ENCODE assay signal across 3 cellular contexts in genomic region chr12:90792718-90793117, GRCh38.
DNase-seq lines count a peak whose midpoint lies in the region; ATAC-seq, FAIRE-seq and TF ChIP-seq lines count a peak whose summit lies in the region.
"Not testable (repeated sequence)": the region's sequence is repeated elsewhere in the genome, so short reads cannot be mapped to it uniquely, and the experiment has no call there.

No MANE protein-coding gene starts in this region.

- H3K27ac ChIP-seq in HEK293 (ENCODE audit: extremely low read depth, low read depth, low read length); K562 (ENCODE audit: extremely low read depth, low read depth, low read length): not testable (repeated sequence)

- 0% methylated on average over 1 of the region's 1 CpG for WGBS in K562 (ENCODE audit: insufficient coverage, low coverage, missing lambda C conversion rate)

- H3K9me3 ChIP-seq in HEK293 (ENCODE audit: control insufficient read depth, insufficient read depth, low read depth, low read length); K562 (replicated peaks; ENCODE audit: control insufficient read depth, insufficient read depth, low read depth, low read length): not testable (repeated sequence)

- H3K9me1 ChIP-seq in K562 (ENCODE audit: control insufficient read depth, insufficient read depth, low read length): not testable (repeated sequence)

- not testable (repeated sequence) for H3K4me1 Mint-ChIP-seq in activated CD4-positive, alpha-beta T cell treated with anti-CD3 and anti-CD28 coated beads, Interleukin-2, amount 10 ng/mL, durations not matched to agents 7 days and 5 days

- not testable (repeated sequence) for H3K79me2 ChIP-seq in K562 (ENCODE audit: control insufficient read depth, insufficient read depth, low read length)

- DNase-seq in activated CD4-positive, alpha-beta T cell treated with anti-CD3 and anti-CD28 coated beads, Interleukin-2, amount 10 ng/mL, durations not matched to agents 7 days and 5 days; K562 (ENCODE audit: extremely low read depth in 1 of 4, low spot score in 3 of 4): not testable (repeated sequence)

- not testable (repeated sequence) for H3K4me3 ChIP-seq in HEK293 (ENCODE audit: low read depth, low read length); K562

- not testable (repeated sequence) for H3K9ac ChIP-seq in K562 (ENCODE audit: insufficient read depth in 1 of 2, low read depth in 2 of 2, low read length in 2 of 2)

- not testable (repeated sequence) for FAIRE-seq in K562 (lab: Jason Lieb, UNC)

- BruUV-seq in K562 (replicated peaks; lab: Mats Ljungman, UMichigan): not testable (repeated sequence)

- H3K27me3 ChIP-seq in K562 (ENCODE audit: control insufficient read depth in 2 of 2, insufficient read depth in 2 of 2, low read length in 2 of 2): not testable (repeated sequence)

- H4K20me1 ChIP-seq in K562 (replicated peaks; ENCODE audit: control insufficient read depth, insufficient read depth, low read length): not testable (repeated sequence)

- not testable (repeated sequence) for H3K9me3 Mint-ChIP-seq in activated CD4-positive, alpha-beta T cell treated with anti-CD3 and anti-CD28 coated beads, Interleukin-2, amount 10 ng/mL, durations not matched to agents 7 days and 5 days

- not testable (repeated sequence) for H3K36me3 Mint-ChIP-seq in activated CD4-positive, alpha-beta T cell treated with anti-CD3 and anti-CD28 coated beads, Interleukin-2, amount 10 ng/mL, durations not matched to agents 7 days and 5 days (ENCODE audit: low read depth)

- POLR2A ChIA-PET in HEK293 (lab: Yijun Ruan, JAX); activated CD4-positive, alpha-beta T cell treated with anti-CD3 and anti-CD28 coated beads, Interleukin-2, amount 10 ng/mL, durations not matched to agents 7 days and 5 days (lab: Charles Lee); K562 (lab: Yijun Ruan, JAX): not testable (repeated sequence)

- not testable (repeated sequence) for H3K36me3 ChIP-seq in HEK293 (ENCODE audit: control insufficient read depth in 2 of 2, insufficient read depth in 1 of 2, low read length in 2 of 2); K562 (ENCODE audit: control insufficient read depth, insufficient read depth, low read length)

- not testable (repeated sequence) for TF ChIP-seq RAD21 in K562 (CRISPR knock-in tag; conservative IDR thresholded peaks at IDR 0.05 in 1 of 2, IDR thresholded peaks at IDR 0.05 in 1 of 2)

- peak overlapping the region; percentile 19 for H3K27ac Mint-ChIP-seq in activated CD4-positive, alpha-beta T cell treated with anti-CD3 and anti-CD28 coated beads, Interleukin-2, amount 10 ng/mL, durations not matched to agents 7 days and 5 days

- ATAC-seq in K562: not testable (repeated sequence)

- CTCF ChIA-PET in HEK293 (lab: Yijun Ruan, JAX); activated CD4-positive, alpha-beta T cell treated with anti-CD3 and anti-CD28 coated beads, Interleukin-2, amount 10 ng/mL, durations not matched to agents 7 days and 5 days (lab: Charles Lee); K562 (lab: Yijun Ruan, JAX; ENCODE audit: low intra/inter-chr PET ratio): not testable (repeated sequence)

- not testable (repeated sequence) for H3K4me2 ChIP-seq in K562 (ENCODE audit: insufficient read depth, low read length)

- TF ChIP-seq POLR2A in K562 (conservative IDR thresholded peaks at IDR 0.05): not testable (repeated sequence)

- TF ChIP-seq CTCF in HEK293 (tag by site-specific recombination; IDR thresholded peaks at IDR 0.05); K562 (IDR thresholded peaks at IDR 0.05 in 2 of 3, conservative IDR thresholded peaks at IDR 0.05 in 1 of 3; ENCODE audit: insufficient read depth in 2 of 3, low read depth in 1 of 3, low read length in 3 of 3): not testable (repeated sequence)

- not testable (repeated sequence) for H3K27me3 Mint-ChIP-seq in activated CD4-positive, alpha-beta T cell treated with anti-CD3 and anti-CD28 coated beads, Interleukin-2, amount 10 ng/mL, durations not matched to agents 7 days and 5 days

- intact Hi-C loops in K562 (cut with micrococcal nuclease): not testable (repeated sequence)

- H3K4me3 Mint-ChIP-seq in activated CD4-positive, alpha-beta T cell treated with anti-CD3 and anti-CD28 coated beads, Interleukin-2, amount 10 ng/mL, durations not matched to agents 7 days and 5 days: not testable (repeated sequence)

- H2AFZ ChIP-seq in K562 (ENCODE audit: low read depth, low read length): not testable (repeated sequence)

- not testable (repeated sequence) for TF ChIP-seq EP300 in K562 (IDR thresholded peaks at IDR 0.05; ENCODE audit: low read length)

- not testable (repeated sequence) for H3K4me1 ChIP-seq in HEK293 (ENCODE audit: control insufficient read depth, insufficient read depth, low read length); K562 (replicated peaks in 1 of 2; ENCODE audit: control insufficient read depth in 2 of 2, insufficient read depth in 2 of 2, low read length in 2 of 2)

- in situ Hi-C loops in K562 (cut with MboI): not testable (repeated sequence)

TF ChIP-seq in HEK293, 187 proteins besides CTCF, POLR2A, EP300 and RAD21:
- peak; percentile 66 for TF ChIP-seq ZNF146 (tag by site-specific recombination; IDR thresholded peaks at IDR 0.05)

TF ChIP-seq in K562, 482 proteins besides CTCF, POLR2A, EP300 and RAD21:
- peak; percentile 66 for TF ChIP-seq ZNF146 (CRISPR knock-in tag; IDR thresholded peaks at IDR 0.05; ENCODE audit: unreplicated experiment)
